Comparison of ENCODE assay signal across 19 cellular contexts in the genomic region with DNA sequence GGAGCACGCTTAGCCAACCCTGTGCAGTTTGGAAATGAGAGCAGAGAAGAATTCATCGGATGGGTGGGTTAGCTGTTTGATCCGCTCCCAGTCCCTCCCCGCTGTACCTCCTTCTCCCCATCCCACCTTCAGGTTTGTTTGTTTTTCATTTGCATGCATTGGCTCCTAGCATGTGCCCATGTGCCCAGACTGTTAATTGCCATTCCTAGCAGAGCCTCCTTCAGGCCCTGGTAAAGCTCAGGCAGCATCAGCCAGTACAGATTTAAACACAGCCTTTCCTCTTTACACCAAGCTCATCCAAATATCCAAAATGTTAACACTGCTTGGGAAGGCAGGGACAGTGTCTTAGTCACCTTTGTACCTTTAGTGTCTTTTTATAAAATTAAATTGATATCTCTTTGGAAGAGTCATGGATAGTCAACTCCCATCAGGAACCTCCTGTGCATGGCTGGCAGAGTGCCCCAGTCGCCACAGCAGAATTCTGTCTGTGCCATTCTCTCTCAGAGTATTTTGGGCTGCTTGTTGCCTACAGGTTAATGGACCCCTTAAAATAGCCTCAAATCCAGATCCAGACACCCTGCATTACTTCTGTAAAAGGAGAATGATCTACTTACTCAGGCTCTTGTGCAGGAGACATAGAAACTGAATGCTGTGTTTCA.
"Had no signal": no experiment of that assay in that cellular context is flagged by ENCODE, and none has a peak within 500 bp of the region (broad histone marks: within the 10 kb centered on the region; RNA-seq: fewer than 3 reads in every experiment).

No MANE protein-coding gene starts in this region.

- H3K9me3 ChIP-seq: left lung, prostate gland, suprapubic skin, transverse colon, vagina had no signal

- H3K27ac ChIP-seq: foreskin keratinocyte, left lung, prostate gland, suprapubic skin, transverse colon, vagina had no signal

- DNase-seq: activated CD4-positive, alpha-beta memory T cell treated with anti-CD3 and anti-CD28 coated beads for 36 hours; activated CD4-positive, alpha-beta T cell treated with anti-CD3 and anti-CD28 coated beads for 36 hours; activated naive CD8-positive, alpha-beta T cell treated with anti-CD3 and anti-CD28 coated beads for 36 hours; activated T-cell treated with anti-CD3 and anti-CD28 coated beads for 4 hours; foreskin keratinocyte; kidney; nephron progenitor cell; occipital lobe; right cardiac atrium; stimulated activated CD4-positive, alpha-beta T cell treated with anti-CD3 and anti-CD28 coated beads, Interleukin-2, amount 100 ng/mL, for 24 hours; stimulated activated naive CD8-positive, alpha-beta T cell treated with anti-CD3 and anti-CD28 coated beads, Interleukin-15, Interleukin-2, amounts not matched to agents 100 U/mL and 50 U/mL, for 24 hours; transverse colon had no signal

- ATAC-seq: activated CD4-positive, alpha-beta T cell treated with anti-CD3 and anti-CD28 coated beads for 36 hours; foreskin keratinocyte; left lung; right cardiac atrium; stimulated activated naive CD8-positive, alpha-beta T cell treated with anti-CD3 and anti-CD28 coated beads, Interleukin-15, Interleukin-2, amounts not matched to agents 100 U/mL and 50 U/mL, for 24 hours had no signal

- H3K27me3 ChIP-seq: dorsolateral prefrontal cortex, left lung, suprapubic skin, transverse colon, vagina had no signal

- H3K4me1 ChIP-seq: foreskin keratinocyte, left lung, prostate gland, suprapubic skin, transverse colon, vagina had no signal

- H3K36me3 Mint-ChIP-seq: activated CD4-positive, alpha-beta memory T cell treated with anti-CD3 and anti-CD28 coated beads for 36 hours; activated naive CD8-positive, alpha-beta T cell treated with anti-CD3 and anti-CD28 coated beads for 36 hours had no signal

- H3K27ac Mint-ChIP-seq: activated CD4-positive, alpha-beta memory T cell treated with anti-CD3 and anti-CD28 coated beads for 36 hours; activated CD4-positive, alpha-beta T cell treated with anti-CD3 and anti-CD28 coated beads for 36 hours; activated naive CD8-positive, alpha-beta T cell treated with anti-CD3 and anti-CD28 coated beads for 36 hours; activated T-helper 1 cell treated with anti-CD3 and anti-CD28 coated beads, Interleukin-12 subunit alpha, Interleukin-12 subunit beta, Interleukin-2, Interleukin-4 antibody, amounts not matched to agents 30 ng/mL and 10 ng/mL and 1 ng/mL, durations not matched to agents 14 hours and 24 hours and 36 hours; T-helper 2 cell treated with Interferon-gamma antibody and Interleukin-4, amounts not matched to agents 5 μg/mL and 100 μg/mL, for 36 hours had no signal

- H3K4me1 Mint-ChIP-seq: activated CD4-positive, alpha-beta T cell treated with anti-CD3 and anti-CD28 coated beads for 36 hours; activated naive CD8-positive, alpha-beta T cell treated with anti-CD3 and anti-CD28 coated beads for 36 hours had no signal

- H3K4me3 Mint-ChIP-seq: activated CD4-positive, alpha-beta memory T cell treated with anti-CD3 and anti-CD28 coated beads for 36 hours; activated CD4-positive, alpha-beta T cell treated with anti-CD3 and anti-CD28 coated beads for 36 hours; activated naive CD8-positive, alpha-beta T cell treated with anti-CD3 and anti-CD28 coated beads for 36 hours; activated T-helper 1 cell treated with anti-CD3 and anti-CD28 coated beads, Interleukin-12 subunit alpha, Interleukin-12 subunit beta, Interleukin-2, Interleukin-4 antibody, amounts not matched to agents 30 ng/mL and 10 ng/mL and 1 ng/mL, durations not matched to agents 14 hours and 24 hours and 36 hours; nephron progenitor cell; T-helper 2 cell treated with Interferon-gamma antibody and Interleukin-4, amounts not matched to agents 5 μg/mL and 100 μg/mL, for 36 hours had no signal

- H3K27me3 Mint-ChIP-seq: activated CD4-positive, alpha-beta memory T cell treated with anti-CD3 and anti-CD28 coated beads for 36 hours; activated CD4-positive, alpha-beta T cell treated with anti-CD3 and anti-CD28 coated beads for 36 hours; activated naive CD8-positive, alpha-beta T cell treated with anti-CD3 and anti-CD28 coated beads for 36 hours had no signal

- H3K36me3 ChIP-seq: left lung, prostate gland, suprapubic skin, transverse colon, vagina had no signal

- H3K4me3 ChIP-seq: dorsolateral prefrontal cortex, left lung, prostate gland, suprapubic skin, transverse colon, vagina had no signal

- H3K9me3 Mint-ChIP-seq: activated T-helper 1 cell treated with anti-CD3 and anti-CD28 coated beads, Interleukin-12 subunit alpha, Interleukin-12 subunit beta, Interleukin-2, Interleukin-4 antibody, amounts not matched to agents 30 ng/mL and 10 ng/mL and 1 ng/mL, durations not matched to agents 14 hours and 24 hours and 36 hours; nephron progenitor cell; T-helper 2 cell treated with Interferon-gamma antibody and Interleukin-4, amounts not matched to agents 5 μg/mL and 100 μg/mL, for 36 hours had no signal
